9 cellular contexts compared by ENCODE assay signal in genomic region chr1:27563407-27564263, GRCh38. TPM values are rescaled to one million over a fixed set of nuclear protein-coding genes. Genes with fewer than 3 reads are reported as not detected.
DNase-seq lines count a peak whose midpoint lies in the region; ATAC-seq and TF ChIP-seq lines count a peak whose summit lies in the region.
"Had no signal": no experiment of that assay in that cellular context is flagged by ENCODE, and none has a peak within 500 bp of the region (broad histone marks: within the 10 kb centered on the region; RNA-seq: fewer than 3 reads in every experiment).

No MANE protein-coding gene starts in this region.

- H3K9me3 Mint-ChIP-seq in activated CD8-positive, alpha-beta memory T cell treated with anti-CD3 and anti-CD28 coated beads, Interleukin-2, amount 10 ng/mL, durations not matched to agents 7 days and 5 days (ENCODE audit: low read depth) = no peaks in the 10 kb centered on the region

- ATAC-seq in activated CD8-positive, alpha-beta memory T cell treated with anti-CD3 and anti-CD28 coated beads, Interleukin-2, amount 10 ng/mL, durations not matched to agents 7 days and 5 days = no peak
- no peak for ATAC-seq in GM18520 (IDR thresholded peaks at IDR 0.05; ENCODE audit: unreplicated experiment)

- DNase-seq in NCI-H1417 (lab: John Stamatoyannopoulos, UW) (peak in 2 of 3 experiments; percentile 7 to 29), NCI-H1417 treated with DMSO at 0.1 percent for 48 hours (lab: John Stamatoyannopoulos, UW) (no peak), dorsolateral prefrontal cortex (no peak), ureter (ENCODE audit: low spot score) (peak; percentile 44), NK-92 (lab: John Stamatoyannopoulos, UW; ENCODE audit: unreplicated experiment) (no peak)
- no peak for DNase-seq in activated CD8-positive, alpha-beta memory T cell treated with anti-CD3 and anti-CD28 coated beads, Interleukin-2, amount 10 ng/mL, durations not matched to agents 7 days and 5 days
- DNase-seq: NCI-H1930 had no signal

- no peak overlapping the region for H3K4me3 Mint-ChIP-seq in activated CD8-positive, alpha-beta memory T cell treated with anti-CD3 and anti-CD28 coated beads, Interleukin-2, amount 10 ng/mL, durations not matched to agents 7 days and 5 days

- WGBS in mesodermal cell (ENCODE audit: insufficient coverage in 2 of 2), 2 experiments = 88 to 93% methylated on average over 5 to 6 of the region's 10 CpGs

- CTCF ChIA-PET in activated CD8-positive, alpha-beta memory T cell treated with anti-CD3 and anti-CD28 coated beads, Interleukin-2, amount 10 ng/mL, durations not matched to agents 7 days and 5 days (lab: Charles Lee) = interaction anchor here (0.9 to 7.8 kb wide), 4 partner anchors 7 to 263 kb away, joined by 3 to 126 read pairs (median 4); no protein-coding TSS in a partner anchor

- peaks cover 19% of the 10 kb centered on the region for H3K36me3 ChIP-seq in mesodermal cell (ENCODE audit: control insufficient read depth, insufficient read depth, low read length)

- H3K27ac Mint-ChIP-seq in activated CD8-positive, alpha-beta memory T cell treated with anti-CD3 and anti-CD28 coated beads, Interleukin-2, amount 10 ng/mL, durations not matched to agents 7 days and 5 days = no peak overlapping the region

- peaks cover 90% of the 10 kb centered on the region for H3K4me1 ChIP-seq in mesodermal cell (ENCODE audit: control insufficient read depth, insufficient read depth, low read length, poor library complexity, severe bottlenecking)

- H3K4me3 ChIP-seq in dorsolateral prefrontal cortex (peak overlapping the region in 2 of 59 donors; percentile 8 to 22), mesodermal cell (ENCODE audit: extremely low read depth, insufficient read depth, low read length, poor library complexity, severe bottlenecking) (no peak overlapping the region)

- no peaks in the 10 kb centered on the region for H3K36me3 Mint-ChIP-seq in activated CD8-positive, alpha-beta memory T cell treated with anti-CD3 and anti-CD28 coated beads, Interleukin-2, amount 10 ng/mL, durations not matched to agents 7 days and 5 days

- intact Hi-C loops in dorsolateral prefrontal cortex (cut with DNase I) = no loop called here

- H3K4me1 Mint-ChIP-seq in activated CD8-positive, alpha-beta memory T cell treated with anti-CD3 and anti-CD28 coated beads, Interleukin-2, amount 10 ng/mL, durations not matched to agents 7 days and 5 days = peaks cover 9% of the 10 kb centered on the region

- no peaks in the 10 kb centered on the region for H3K9me3 ChIP-seq in mesodermal cell (ENCODE audit: control insufficient read depth, low read length)

- no peaks in the 10 kb centered on the region for H3K27me3 Mint-ChIP-seq in activated CD8-positive, alpha-beta memory T cell treated with anti-CD3 and anti-CD28 coated beads, Interleukin-2, amount 10 ng/mL, durations not matched to agents 7 days and 5 days

- no peak for TF ChIP-seq CTCF in dorsolateral prefrontal cortex (IDR thresholded peaks at IDR 0.05 in 54 of 56, conservative IDR thresholded peaks at IDR 0.05 in 2 of 56; ENCODE audit: low read depth in 1 of 56, partially characterized antibody in 56 of 56)

- H3K27me3 ChIP-seq in dorsolateral prefrontal cortex = no peaks in the 10 kb centered on the region

- H3K27ac ChIP-seq in dorsolateral prefrontal cortex (peak overlapping the region in 57 of 59 donors; percentile 12 to 94 (median 83)), mesodermal cell (ENCODE audit: low read depth, low read length, severe bottlenecking) (peak overlapping the region; percentile 57)

RNA-seq across cellular contexts. Expression of gene AHDC1, which starts 40.3 kb away (rescaled TPM):
- total RNA-seq in dorsolateral prefrontal cortex = 100 to 1,000 TPM in 21 of 120 experiments, 10 to 100 TPM in 99; 57.6 to 160 (median 87.2) TPM
- polyA plus RNA-seq in mesodermal cell (2013, experiment 1 of 2) = 44.6 TPM
- 35.0 TPM for polyA plus RNA-seq in mesodermal cell (2013, experiment 2 of 2)
- total RNA-seq in ureter = 27.3 TPM
- total RNA-seq in activated CD8-positive, alpha-beta memory T cell treated with anti-CD3 and anti-CD28 coated beads, Interleukin-2, amount 10 ng/mL, durations not matched to agents 7 days and 5 days = 10 to 100 TPM; 15.8 to 18.5 TPM

Comparison
In these comparisons a context has a peak if more than half of its experiments do, and no peak if none do; other contexts are left out.
1. DNase-seq: peak in NCI-H1417 (2 of 3) and ureter (single experiment); none in NCI-H1417 treated with DMSO at 0.1 percent for 48 hours (single experiment), dorsolateral prefrontal cortex (0 of 10), activated CD8-positive, alpha-beta memory T cell treated with anti-CD3 and anti-CD28 coated beads, Interleukin-2, amount 10 ng/mL, durations not matched to agents 7 days and 5 days (single experiment) and NK-92 (single experiment).